8 cellular contexts compared by ENCODE assay signal in genomic region chrX:135973548-135974278, GRCh38. TPM values are rescaled to one million over a fixed set of nuclear protein-coding genes. Genes with fewer than 3 reads are reported as not detected.
DNase-seq lines count a peak whose midpoint lies in the region; ATAC-seq, FAIRE-seq and TF ChIP-seq lines count a peak whose summit lies in the region.

MMGT1 (minus strand) TSS chrX:135973988; CDS start chrX:135973675, 313 bp downstream.

- H3K27me3 ChIP-seq in upper lobe of left lung: no peaks in the 10 kb centered on the region

- H3K4me1 ChIP-seq in upper lobe of left lung: peaks cover 6 to 18% (median 8%) of the 10 kb centered on the region in 4 donors

- intact Hi-C loops in T-helper 1 cell treated with Interleukin-12 subunit alpha and Interleukin-12 subunit beta and Interleukin-4 antibody, amounts not matched to agents 30 ng/mL and 1 ng/mL, for 36 hours (cut with micrococcal nuclease): loop anchor here (1.0 to 5.0 kb wide), 10 partner anchors 12 to 1166 kb away; partner anchors contain the start of genes FHL1, HTATSF1, INTS6L and MAP7D3
- intact Hi-C loops in left cardiac atrium (cut with DNase I) (no loop called here), posterior vena cava (cut with DNase I) (no loop called here)

- peak; percentile 92 for FAIRE-seq in GM12891 (lab: Jason Lieb, UNC)

- H3K4me3 ChIP-seq in upper lobe of left lung: peak within 1 kb of the TSS; percentile 52 to 75 (median 60)

- peak within 1 kb of the TSS; percentile 90 to 92 (median 92) for H3K27ac ChIP-seq in upper lobe of left lung

- DNase-seq in GM12891 (ENCODE audit: insufficient read length, low spot score): peak; percentile 62
- peak; percentile 59 for DNase-seq in NCI-H146 treated with DMSO at 0.1 percent for 48 hours (lab: John Stamatoyannopoulos, UW; ENCODE audit: unreplicated experiment)
- peak; percentile 78 for DNase-seq in amniotic epithelial cell (ENCODE audit: low read depth)
- DNase-seq in left cardiac atrium: peak; percentile 86
- DNase-seq in posterior vena cava (ENCODE audit: low spot score): peak; percentile 94
- DNase-seq in upper lobe of left lung: peak; percentile 81 to 87

- no peak for TF ChIP-seq EP300 in upper lobe of left lung (IDR thresholded peaks at IDR 0.05)

- TF ChIP-seq POLR2A in GM12891 (IDR thresholded peaks at IDR 0.05; ENCODE audit: low read depth, low read length) (no peak), upper lobe of left lung (IDR thresholded peaks at IDR 0.05) (peak in 2 of 4 donors; percentile 54 to 55)

- 0 to 24% methylated on average over 26 to 42 of the region's 65 CpGs for WGBS in upper lobe of left lung, 2 donors

- no peaks in the 10 kb centered on the region for H3K9me3 ChIP-seq in upper lobe of left lung

- ATAC-seq in HG02852 (IDR thresholded peaks at IDR 0.05; ENCODE audit: unreplicated experiment) (peak; percentile 84), left cardiac atrium (peak; percentile 89 to 95), upper lobe of left lung (ENCODE audit: low FRiP score in 2 of 2) (peak; percentile 93 to 95)

- H3K36me3 ChIP-seq in upper lobe of left lung: no peaks in the 10 kb centered on the region

- TF ChIP-seq CTCF in upper lobe of left lung (IDR thresholded peaks at IDR 0.05): peak in 3 of 6 experiments; percentile 35 to 41 (median 39)

TF ChIP-seq in GM12891, 5 proteins besides CTCF, POLR2A, EP300 and RAD21:
- TF ChIP-seq POU2F2 (IDR thresholded peaks at IDR 0.05; ENCODE audit: low read depth, low read length): no peak
- no peak for TF ChIP-seq SPI1 (IDR thresholded peaks at IDR 0.05; ENCODE audit: low read depth, low read length)

RNA-seq across cellular contexts. Expression of gene MMGT1, which starts in this region (rescaled TPM):
- 6.5 TPM for polyA plus RNA-seq in GM12891 (2012; ENCODE audit: low read depth, missing spikeins)
- total RNA-seq in T-helper 1 cell treated with Interleukin-12 subunit alpha and Interleukin-12 subunit beta and Interleukin-4 antibody, amounts not matched to agents 30 ng/mL and 1 ng/mL, for 36 hours: 21.4 and 22.1 TPM in 2 replicates
- total RNA-seq in left cardiac atrium: 10 to 100 TPM; 22.7 to 27.2 TPM
- 10 to 100 TPM; 31.9 to 38.5 TPM for total RNA-seq in posterior vena cava
- total RNA-seq in upper lobe of left lung: 10 to 100 TPM in 4 of 6 donors, 1 to 10 TPM in 2; 7.2 to 32.2 (median 24.9) TPM

Comparison
In these comparisons a context has a peak if more than half of its experiments do, and no peak if none do; other contexts are left out.
1. Peak in every context shown above with its lines: DNase-seq, ATAC-seq, H3K4me3 ChIP-seq and H3K27ac ChIP-seq.